26 cellular contexts compared by ENCODE assay signal in genomic region chr2:150441226-150441625, GRCh38.
"Had no signal": no experiment of that assay in that cellular context is flagged by ENCODE, and none has a peak within 500 bp of the region (broad histone marks: within the 10 kb centered on the region; RNA-seq: fewer than 3 reads in every experiment).

No MANE protein-coding gene starts in this region.

- H3K36me3 ChIP-seq: left ventricle myocardium inferior, ovary, prostate gland, sigmoid colon, spleen, suprapubic skin, thoracic aorta, tibial artery, upper lobe of right lung had no signal

- H3K4me1 Mint-ChIP-seq: naive B cell; natural killer cell; stimulated activated effector memory CD8-positive, alpha-beta T cell treated with anti-CD3 and anti-CD28 coated beads, Interleukin-12 subunit alpha, Interleukin-12 subunit beta, amount 100 ng/mL, for 72 hours had no signal

- FAIRE-seq: small intestine, urothelium cell line had no signal

- H3K27me3 Mint-ChIP-seq: naive B cell; stimulated activated naive CD8-positive, alpha-beta T cell treated with anti-CD3 and anti-CD28 coated beads, Interleukin-15, Interleukin-2, amounts not matched to agents 100 ng/mL and 50 ng/mL, for 24 hours had no signal

- H3K27ac Mint-ChIP-seq: naive B cell; natural killer cell; stimulated activated effector memory CD8-positive, alpha-beta T cell treated with anti-CD3 and anti-CD28 coated beads, Interleukin-12 subunit alpha, Interleukin-12 subunit beta, amount 100 ng/mL, for 72 hours; stimulated activated naive CD8-positive, alpha-beta T cell treated with anti-CD3 and anti-CD28 coated beads, Interleukin-15, Interleukin-2, amounts not matched to agents 100 ng/mL and 50 ng/mL, for 24 hours had no signal

- H3K4me1 ChIP-seq: left ventricle myocardium inferior, prostate gland, sigmoid colon, spleen, suprapubic skin, tibial artery, upper lobe of right lung had no signal

- H3K36me3 Mint-ChIP-seq: naive B cell; natural killer cell; stimulated activated effector memory CD8-positive, alpha-beta T cell treated with anti-CD3 and anti-CD28 coated beads, Interleukin-12 subunit alpha, Interleukin-12 subunit beta, amount 100 ng/mL, for 72 hours had no signal

- H3K27ac ChIP-seq: left ventricle myocardium inferior, ovary, prostate gland, sigmoid colon, spleen, suprapubic skin, thoracic aorta, tibial artery, upper lobe of right lung had no signal

- H3K9me3 ChIP-seq: left ventricle myocardium inferior, ovary, prostate gland, sigmoid colon, suprapubic skin, thoracic aorta, tibial artery, upper lobe of right lung had no signal

- H3K4me3 ChIP-seq: left ventricle myocardium inferior, lung, ovary, prostate gland, sigmoid colon, spleen, suprapubic skin, thoracic aorta, tibial artery, upper lobe of right lung had no signal

- H3K4me3 Mint-ChIP-seq: mesothelial cell of epicardium; naive B cell; natural killer cell; stimulated activated effector memory CD8-positive, alpha-beta T cell treated with anti-CD3 and anti-CD28 coated beads, Interleukin-12 subunit alpha, Interleukin-12 subunit beta, amount 100 ng/mL, for 72 hours; stimulated activated naive CD8-positive, alpha-beta T cell treated with anti-CD3 and anti-CD28 coated beads, Interleukin-15, Interleukin-2, amounts not matched to agents 100 ng/mL and 50 ng/mL, for 24 hours had no signal

- H3K27me3 ChIP-seq: ovary, sigmoid colon, spleen, suprapubic skin, tibial artery, upper lobe of right lung had no signal

- DNase-seq: hypothalamus; islet precursor cell; left ventricle myocardium inferior; mesendoderm; naive B cell; natural killer cell; ovary; posterior cingulate gyrus; retina; right cardiac atrium; sigmoid colon; small intestine; spleen; stimulated activated CD4-positive, alpha-beta T cell treated with anti-CD3 and anti-CD28 coated beads, Interleukin-4, amount 100 ng/mL, for 24 hours; stimulated activated naive CD4-positive, alpha-beta T cell; tibial artery; trophoblast cell; upper lobe of right lung had no signal

- ATAC-seq: natural killer cell; right cardiac atrium; stimulated activated effector memory CD8-positive, alpha-beta T cell treated with anti-CD3 and anti-CD28 coated beads, Interleukin-12 subunit alpha, Interleukin-12 subunit beta, amount 100 ng/mL, for 72 hours; upper lobe of right lung had no signal
